In the genomic region with DNA sequence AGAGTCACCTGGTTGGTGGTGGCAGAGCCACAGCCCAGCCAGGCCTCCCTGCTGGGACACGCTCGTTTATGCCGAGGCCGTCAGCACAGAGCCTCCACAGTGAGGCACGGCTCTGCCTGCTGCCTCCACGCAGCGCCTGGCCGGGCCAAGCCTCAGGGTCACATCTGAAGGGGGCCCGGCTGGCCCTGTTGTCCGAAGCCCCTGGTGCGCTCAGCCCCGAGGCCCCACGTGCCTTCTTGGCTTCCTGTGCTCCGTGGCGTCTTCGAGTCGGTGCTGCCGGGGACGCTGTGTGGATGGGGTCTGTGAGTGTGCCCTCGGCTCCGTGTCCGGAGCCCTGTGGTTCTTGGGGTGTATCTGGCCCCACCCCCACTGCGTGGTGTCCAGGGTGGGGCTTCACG, we compare ENCODE assay signal across 9 cellular contexts. TPM values are rescaled to one million over a fixed set of nuclear protein-coding genes. Genes with fewer than 3 reads are reported as not detected.
A peak's percentile ranks its signal among the peaks of the same experiment; 100 is the strongest.
DNase-seq lines count a peak whose midpoint lies in the region; ATAC-seq, FAIRE-seq and TF ChIP-seq lines count a peak whose summit lies in the region.
"Had no signal": no experiment of that assay in that cellular context is flagged by ENCODE, and none has a peak within 500 bp of the region (broad histone marks: within the 10 kb centered on the region; RNA-seq: fewer than 3 reads in every experiment).

No MANE protein-coding gene starts in this region.

- no peak for FAIRE-seq in H54 (lab: Jason Lieb, UNC)
- FAIRE-seq: TTC549 had no signal

- intact Hi-C loops in PC-3 (cut with micrococcal nuclease), result no loop called here

- ATAC-seq in PC-3, result no peak
- no peak for ATAC-seq in thoracic aorta (ENCODE audit: insufficient number of reproducible peaks, low FRiP score, low read depth)

- POLR2A ChIA-PET in PC-3 (lab: Charles Lee; ENCODE audit: unreplicated experiment), result interaction anchor here (0.6 kb wide), 1 partner anchor 72 kb away, joined by 5 read pairs; no protein-coding TSS in a partner anchor

- no peak overlapping the region for H3K4me3 ChIP-seq in PC-3 (ENCODE audit: low read length)
- H3K4me3 ChIP-seq in mucosa of rectum (ENCODE audit: low read length in 2 of 2), result peak overlapping the region; percentile 36 to 59
- H3K4me3 ChIP-seq in thoracic aorta, result no peak overlapping the region

- H3K4me2 ChIP-seq in PC-3 (ENCODE audit: low read length), result no peak overlapping the region

- H3K27me3 ChIP-seq in PC-3 (ENCODE audit: low read length) (no peaks in the 10 kb centered on the region), mucosa of rectum (ENCODE audit: control insufficient read depth in 2 of 2, insufficient read depth in 2 of 2, low read length in 2 of 2) (no peaks in the 10 kb centered on the region), thoracic aorta (replicated peaks; ENCODE audit: insufficient read depth) (no peaks in the 10 kb centered on the region)

- no peak for TF ChIP-seq POLR2A in H54 (IDR thresholded peaks at IDR 0.05; ENCODE audit: low read depth, low read length)

- no peak for TF ChIP-seq CTCF in PC-3 (conservative IDR thresholded peaks at IDR 0.05; ENCODE audit: low read depth, low read length)
- TF ChIP-seq CTCF in thoracic aorta (IDR thresholded peaks at IDR 0.05), result no peak

- peak overlapping the region; percentile 26 for H3K27ac ChIP-seq in PC-3 (ENCODE audit: low read length)
- H3K27ac ChIP-seq in cingulate gyrus (ENCODE audit: low read depth, low read length), result peak overlapping the region; percentile 85
- peak overlapping the region; percentile 83 to 85 for H3K27ac ChIP-seq in mucosa of rectum (ENCODE audit: low read depth in 2 of 2, low read length in 2 of 2)
- H3K27ac ChIP-seq in thoracic aorta, result peak overlapping the region; percentile 30 to 61

- H3K9me3 ChIP-seq in PC-3 (ENCODE audit: low read length) (no peaks in the 10 kb centered on the region), mucosa of rectum (ENCODE audit: control insufficient read depth in 2 of 2, low read length in 2 of 2) (no peaks in the 10 kb centered on the region), thoracic aorta (no peaks in the 10 kb centered on the region)

- H3K36me3 ChIP-seq in PC-3 (ENCODE audit: low read depth, low read length) (peaks cover 7% of the 10 kb centered on the region), mucosa of rectum (ENCODE audit: control insufficient read depth in 2 of 2, insufficient read depth in 2 of 2, low read length in 2 of 2) (no peaks in the 10 kb centered on the region), thoracic aorta (no peaks in the 10 kb centered on the region)

- DNase-seq in PC-3 (no peak), thoracic aorta (ENCODE audit: low spot score) (no peak), NCI-H1694 treated with DMSO at 0.1 percent for 48 hours (lab: John Stamatoyannopoulos, UW) (no peak), H54 (ENCODE audit: insufficient read length, low spot score) (no peak), NOMO-1 treated with dmso at 0.1 percent for 144 hours (lab: John Stamatoyannopoulos, UW; ENCODE audit: unreplicated experiment) (no peak)
- DNase-seq: NCI-H345 had no signal

- H3K4me1 ChIP-seq in PC-3 (ENCODE audit: insufficient read depth, low read length) (peaks cover 34% of the 10 kb centered on the region), mucosa of rectum (ENCODE audit: control insufficient read depth in 2 of 2, insufficient read depth in 2 of 2, low read length in 2 of 2) (peaks cover 33 to 36% of the 10 kb centered on the region in 2 donors), thoracic aorta (ENCODE audit: control insufficient read depth in 1 of 2, low read depth in 2 of 2) (peaks cover 17 to 49% of the 10 kb centered on the region in 2 donors)

- H2AFZ ChIP-seq in PC-3 (ENCODE audit: low read length), result no peak overlapping the region

- BruUV-seq in PC-3 (replicated peaks; lab: Mats Ljungman, UMichigan), result no TSS peak

- H4K20me1 ChIP-seq in PC-3 (ENCODE audit: low read length), result no peaks in the 10 kb centered on the region

- H3F3A ChIP-seq in PC-3 (ENCODE audit: low read length, unreplicated experiment), result no peaks in the 10 kb centered on the region

- peaks cover 7% of the 10 kb centered on the region for H3K79me2 ChIP-seq in PC-3 (ENCODE audit: low read length)

- H3K9ac ChIP-seq in PC-3 (ENCODE audit: low read length), result no peak overlapping the region
- peak overlapping the region in 1 of 2 donors; percentile 70 for H3K9ac ChIP-seq in mucosa of rectum (ENCODE audit: low read depth in 1 of 2, low read length in 2 of 2)

- CTCF ChIA-PET in PC-3 (lab: Charles Lee), result no interaction called here

- no peaks in the 10 kb centered on the region for H3K9me2 ChIP-seq in PC-3 (replicated peaks; ENCODE audit: low read length)

RNA-seq across cellular contexts. Expression of gene TNFRSF6B, which starts 10.4 kb away (rescaled TPM):
- total RNA-seq in PC-3 (2014; rRNA removed) (41.6 and 59.0 TPM in 2 replicates), thoracic aorta (10 to 100 TPM; 32.9 to 98.9 TPM)

RNA-seq across cellular contexts. Expression of gene ARFRP1, which starts 21.7 kb away (rescaled TPM):
- total RNA-seq in PC-3 (2014; rRNA removed) (71.2 and 73.5 TPM in 2 replicates), thoracic aorta (10 to 100 TPM; 56.4 to 57.8 TPM)

RNA-seq across cellular contexts. Expression of gene ZGPAT, which starts 21.7 kb away (rescaled TPM):
- 37.9 and 56.8 TPM in 2 replicates for total RNA-seq in PC-3 (2014; rRNA removed)
- 10 to 100 TPM; 32.6 to 41.1 TPM for total RNA-seq in thoracic aorta

RNA-seq across cellular contexts. Expression of gene RTEL1, which starts 28.0 kb away (rescaled TPM):
- total RNA-seq in PC-3 (2014; rRNA removed), result 43.0 and 56.2 TPM in 2 replicates
- 100 to 1,000 TPM in 1 of 2 donors, 10 to 100 TPM in 1; 37.8 to 114 TPM for total RNA-seq in thoracic aorta

RNA-seq across cellular contexts. Expression of gene STMN3, which starts 32.9 kb away (rescaled TPM):
- total RNA-seq in PC-3 (2014; rRNA removed), result 15.8 and 24.5 TPM in 2 replicates
- 10 to 100 TPM; 14.4 to 17.8 TPM for total RNA-seq in thoracic aorta

Comparison
In these comparisons a context has a peak if more than half of its experiments do, and no peak if none do; other contexts are left out.
1. H3K27ac ChIP-seq: peak in every context shown above with its lines; median percentile 85 in cingulate gyrus; 84 in mucosa of rectum; 46 in thoracic aorta; 26 in PC-3.
2. H3K4me3 ChIP-seq: peak in mucosa of rectum (2 of 2); none in PC-3 (single experiment) and thoracic aorta (single experiment).